ENCODE assay signal across 19 cellular contexts in genomic region chr14:33692762-33693161, GRCh38.
DNase-seq lines count a peak whose midpoint lies in the region; ATAC-seq, FAIRE-seq and TF ChIP-seq lines count a peak whose summit lies in the region.
"Had no signal": no experiment of that assay in that cellular context is flagged by ENCODE, and none has a peak within 500 bp of the region (broad histone marks: within the 10 kb centered on the region; RNA-seq: fewer than 3 reads in every experiment).

No MANE protein-coding gene starts in this region.

- peaks cover 19% of the 10 kb centered on the region for H3K4me1 Mint-ChIP-seq in mesothelial cell of epicardium

- peaks cover 44% of the 10 kb centered on the region for H3K27me3 Mint-ChIP-seq in mesothelial cell of epicardium (ENCODE audit: low read depth)

- no peak overlapping the region for H3K27ac Mint-ChIP-seq in mesothelial cell of epicardium

- 40% methylated on average over 2 of the region's 2 CpGs for WGBS in right cardiac atrium
- 60 to 76% (median 70%) methylated on average over 2 of the region's 2 CpGs for WGBS in heart left ventricle, 4 donors

- no peaks in the 10 kb centered on the region for H3K36me3 Mint-ChIP-seq in mesothelial cell of epicardium

- H3K36me3 ChIP-seq in heart left ventricle = no peaks in the 10 kb centered on the region
- no peaks in the 10 kb centered on the region for H3K36me3 ChIP-seq in brain microvascular endothelial cell (replicated peaks)
- H3K36me3 ChIP-seq: SJCRH30 had no signal

- H3K9me3 ChIP-seq in right cardiac atrium (ENCODE audit: control insufficient read depth, low read length) (no peaks in the 10 kb centered on the region), heart left ventricle (no peaks in the 10 kb centered on the region)
- H3K9me3 ChIP-seq: SJCRH30 had no signal

- no peak overlapping the region for H3K4me3 ChIP-seq in right cardiac atrium (ENCODE audit: low read length)
- no peak overlapping the region for H3K4me3 ChIP-seq in heart left ventricle
- no peak overlapping the region for H3K4me3 ChIP-seq in brain microvascular endothelial cell (ENCODE audit: low read depth, low read length)
- H3K4me3 ChIP-seq: lung, SJCRH30 had no signal

- H3K9me3 Mint-ChIP-seq in mesothelial cell of epicardium = no peaks in the 10 kb centered on the region
- H3K9me3 Mint-ChIP-seq: neural crest cell had no signal

- H3K27ac ChIP-seq in right cardiac atrium (ENCODE audit: low read length) (no peak overlapping the region), heart left ventricle (no peak overlapping the region), brain microvascular endothelial cell (peak overlapping the region; percentile 87)
- H3K27ac ChIP-seq: SJCRH30 had no signal

- no peak for FAIRE-seq in urothelium cell line (lab: Jason Lieb, UNC)
- FAIRE-seq: HepG2, small intestine had no signal

- no peak for DNase-seq in right cardiac atrium
- no peak for DNase-seq in heart left ventricle
- DNase-seq in brain microvascular endothelial cell = peak; percentile 85
- peak; percentile 90 for DNase-seq in iris pigment epithelial cell (ENCODE audit: low read depth)
- DNase-seq in urothelium cell line (ENCODE audit: low spot score) = peak; percentile 21
- no peak for DNase-seq in stimulated activated CD4-positive, alpha-beta T cell treated with anti-CD3 and anti-CD28 coated beads, Interleukin-2, amount 100 ng/mL, for 24 hours
- DNase-seq in mesothelial cell of epicardium (ENCODE audit: low spot score in 2 of 2, unreplicated experiment in 2 of 2) = no peak
- DNase-seq: 8988T; activated CD8-positive, alpha-beta memory T cell treated with anti-CD3 and anti-CD28 coated beads for 24 hours; activated effector memory CD4-positive, alpha-beta T cell treated with Interleukin-2 at 50 U/mL for 16 hours; caudate nucleus; NCI-H1105; NCI-H2171; SJCRH30; small intestine had no signal

- TF ChIP-seq CTCF in heart left ventricle (IDR thresholded peaks at IDR 0.05) (no peak), brain microvascular endothelial cell (IDR thresholded peaks at IDR 0.05; ENCODE audit: low read depth, low read length, missing control alignments) (no peak), mesothelial cell of epicardium (IDR thresholded peaks at IDR 0.05; ENCODE audit: unreplicated experiment) (no peak)

- intact Hi-C loops in right cardiac atrium (cut with DNase I) = no loop called here
- intact Hi-C loops in heart left ventricle (cut with DNase I) = no loop called here

- in situ Hi-C loops in brain microvascular endothelial cell (cut with HindIII; ENCODE audit: low pct_ligation_motif_present, low sequenced_read_pairs) = no loop called here

- H3K4me3 Mint-ChIP-seq in mesothelial cell of epicardium = no peak overlapping the region
- H3K4me3 Mint-ChIP-seq: neural crest cell had no signal

- no peaks in the 10 kb centered on the region for H3K4me1 ChIP-seq in right cardiac atrium (ENCODE audit: control insufficient read depth, insufficient read depth, low read length)
- H3K4me1 ChIP-seq in heart left ventricle = no peaks in the 10 kb centered on the region
- H3K4me1 ChIP-seq: SJCRH30 had no signal

- no peak for TF ChIP-seq POLR2A in heart left ventricle (IDR thresholded peaks at IDR 0.05)

- H3K27me3 ChIP-seq in right cardiac atrium (ENCODE audit: control insufficient read depth, insufficient read depth) (no peaks in the 10 kb centered on the region), heart left ventricle (no peaks in the 10 kb centered on the region), brain microvascular endothelial cell (replicated peaks) (no peaks in the 10 kb centered on the region)
- H3K27me3 ChIP-seq: SJCRH30 had no signal

- ATAC-seq in right cardiac atrium = peak; percentile 53 to 59
- ATAC-seq in heart left ventricle = no peak
- no peak for ATAC-seq in HG02610 (IDR thresholded peaks at IDR 0.05; ENCODE audit: unreplicated experiment)
- ATAC-seq: HepG2 had no signal

Comparison
In these comparisons a context has a peak if more than half of its experiments do, and no peak if none do; other contexts are left out.
1. ATAC-seq: peak in right cardiac atrium (2 of 2); none in heart left ventricle (0 of 4) and HG02610 (single experiment).
2. DNase-seq: peak in brain microvascular endothelial cell (single experiment), iris pigment epithelial cell (single experiment) and urothelium cell line (single experiment); none in right cardiac atrium (0 of 3), heart left ventricle (0 of 5), stimulated activated CD4-positive, alpha-beta T cell treated with anti-CD3 and anti-CD28 coated beads, Interleukin-2, amount 100 ng/mL, for 24 hours (0 of 2) and mesothelial cell of epicardium (0 of 2).